8 cellular contexts compared by ENCODE assay signal in the genomic region with DNA sequence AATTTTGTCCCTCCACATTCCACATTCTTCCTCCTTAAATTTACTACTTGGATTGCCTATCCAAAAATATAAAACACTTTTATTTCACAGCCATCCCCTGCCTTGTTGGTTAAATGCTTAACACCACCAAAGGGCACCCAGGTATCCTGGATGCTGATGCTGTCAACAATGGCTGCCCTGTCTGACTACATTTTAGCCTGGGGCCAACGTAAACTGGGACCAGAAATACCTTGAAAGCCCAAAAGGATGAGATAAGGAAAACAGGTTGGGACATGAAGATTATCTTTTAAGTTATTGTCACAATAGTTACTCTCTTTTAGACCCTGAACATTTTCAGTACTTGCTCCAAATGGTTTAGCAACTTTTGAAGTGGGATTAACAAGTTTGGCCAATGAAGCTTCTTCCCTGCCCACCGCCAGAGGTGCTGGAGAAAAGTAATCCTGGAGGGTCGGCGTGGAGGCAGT. TPM values are rescaled to one million over a fixed set of nuclear protein-coding genes. Genes with fewer than 3 reads are reported as not detected.
A peak's percentile ranks its signal among the peaks of the same experiment; 100 is the strongest.
DNase-seq lines count a peak whose midpoint lies in the region; ATAC-seq, FAIRE-seq and TF ChIP-seq lines count a peak whose summit lies in the region.

No MANE protein-coding gene starts in this region.

- H4K20me1 ChIP-seq in H1 (replicated peaks in 1 of 2; ENCODE audit: control insufficient read depth in 1 of 2, insufficient read depth in 2 of 2, low read length in 2 of 2): no peaks in the 10 kb centered on the region

- H3K27me3 ChIP-seq in NT2/D1 (ENCODE audit: insufficient read depth, insufficient read length) (no peaks in the 10 kb centered on the region), H1 (replicated peaks in 1 of 4; ENCODE audit: control insufficient read depth in 3 of 4, extremely low read depth in 1 of 4, insufficient read depth in 3 of 4, low read length in 3 of 4) (no peaks in the 10 kb centered on the region), neuron (ENCODE audit: insufficient read depth, low read length) (no peaks in the 10 kb centered on the region)

- CTCF ChIA-PET in H1 (lab: Charles Lee; ENCODE audit: partially characterized antibody): interaction anchor here (1.0 to 1.3 kb wide), 3 partner anchors 293 to 314 kb away, joined by 3 to 6 read pairs (median 4); no protein-coding TSS in a partner anchor

- no peak overlapping the region for H2AK5ac ChIP-seq in H1 (ENCODE audit: low read depth, low read length)

- peaks cover 3 to 36% of the 10 kb centered on the region in 2 experiments; a peak in 3 of 4 replicates for H3K79me2 ChIP-seq in H1 (ENCODE audit: control insufficient read depth in 1 of 2, insufficient read depth in 2 of 2, low read length in 2 of 2)

- H2BK120ac ChIP-seq in H1 (replicated peaks; ENCODE audit: low read depth, low read length): no peak overlapping the region

- H4K91ac ChIP-seq in H1 (replicated peaks; ENCODE audit: insufficient read length, low read length): no peak overlapping the region

- H3K18ac ChIP-seq in H1 (ENCODE audit: extremely low read depth, low read length): no peak overlapping the region

- H4K8ac ChIP-seq in H1 (ENCODE audit: extremely low read depth, insufficient read depth, low read length): peak overlapping the region; percentile 97; the same call in 1 of the 2 replicates

- no peak for TF ChIP-seq CTCF in H1 (IDR thresholded peaks at IDR 0.05; ENCODE audit: control extremely low read depth in 1 of 3, insufficient read depth in 1 of 3, low read depth in 1 of 3, low read length in 3 of 3)

- peak overlapping the region; percentile 84 for H3K9ac ChIP-seq in NT2/D1 (ENCODE audit: insufficient read length, low read depth)
- H3K9ac ChIP-seq in H1 (replicated peaks in 1 of 4; ENCODE audit: extremely low read depth in 1 of 4, low read depth in 3 of 4, low read length in 3 of 4): peak overlapping the region; percentile 39 to 97 (median 94)

- H3K56ac ChIP-seq in H1 (replicated peaks; ENCODE audit: insufficient read length, low read depth, low read length): no peak overlapping the region

- H3K36me3 ChIP-seq in NT2/D1 (ENCODE audit: insufficient read depth, insufficient read length, low read length): peaks cover 24% of the 10 kb centered on the region
- H3K36me3 ChIP-seq in H1 (ENCODE audit: control insufficient read depth in 2 of 4, insufficient read depth in 4 of 4, low read length in 3 of 4): no peaks in the 10 kb centered on the region
- H3K36me3 ChIP-seq in neuron (ENCODE audit: insufficient read depth, low read length): peaks cover 7% of the 10 kb centered on the region

- H2BK12ac ChIP-seq in H1 (ENCODE audit: low read depth, low read length): no peak overlapping the region

- no peak overlapping the region for H3K14ac ChIP-seq in H1 (ENCODE audit: insufficient read length)

- H2AFZ ChIP-seq in H1 (ENCODE audit: low read length) (no peak overlapping the region), neuron (ENCODE audit: low read depth, low read length) (peak overlapping the region; percentile 71)

- H3K4me1 ChIP-seq in NT2/D1 (ENCODE audit: insufficient read depth, insufficient read length): no peaks in the 10 kb centered on the region
- no peaks in the 10 kb centered on the region for H3K4me1 ChIP-seq in H1 (replicated peaks in 1 of 4; ENCODE audit: control insufficient read depth in 3 of 4, insufficient read depth in 4 of 4, low read length in 3 of 4)
- H3K4me1 ChIP-seq in neuron (ENCODE audit: insufficient read depth, low read length): no peaks in the 10 kb centered on the region

- no peak overlapping the region for H2BK15ac ChIP-seq in H1 (ENCODE audit: low read length)

- no peaks in the 10 kb centered on the region for H3K79me1 ChIP-seq in H1 (ENCODE audit: low read depth, low read length)

- FAIRE-seq in G401.6 (lab: Jason Lieb, UNC) (peak; percentile 45), H1 (lab: Jason Lieb, UNC) (no peak)

- H3K4ac ChIP-seq in H1 (replicated peaks; ENCODE audit: insufficient read length, low read depth, low read length): no peak overlapping the region

- WGBS in H1 (ENCODE audit: extremely low coverage in 1 of 2, insufficient coverage in 1 of 2, insufficient read length in 1 of 2, insufficient replicate concordance in 2 of 2, low coverage in 1 of 2, low lambda C conversion rate in 2 of 2, missing lambda C conversion rate in 1 of 2), 2 experiments: 14% methylated on average over 4 of the region's 4 CpGs; no CpG with 5 or more reads in 1 of the 2 experiments

- H3K23me2 ChIP-seq in H1 (ENCODE audit: low read depth, low read length): no peaks in the 10 kb centered on the region

- H3K23ac ChIP-seq in H1 (ENCODE audit: insufficient read length): no peak overlapping the region

- DNase-seq in NT2/D1 (ENCODE audit: low read depth, low spot score): peak; percentile 33
- DNase-seq in H1 (ENCODE audit: low read depth in 1 of 2, low spot score in 2 of 2): no peak
- DNase-seq in NCI-H1105 treated with DMSO at 0.1 percent for 48 hours (lab: John Stamatoyannopoulos, UW): no peak
- no peak for DNase-seq in SW480 (ENCODE audit: low spot score)
- DNase-seq in activated CD4-positive, alpha-beta T cell treated with anti-CD3 and anti-CD28 coated beads, Interleukin-2, amount 50 U/mL, for 4 hours: no peak
- no peak for DNase-seq in sciatic nerve (ENCODE audit: low spot score)

- H2BK20ac ChIP-seq in H1 (ENCODE audit: low read length): no peak overlapping the region

- TF ChIP-seq POLR2A in H1 (IDR thresholded peaks at IDR 0.05; ENCODE audit: control extremely low read depth in 1 of 2, low read depth in 2 of 2, low read length in 2 of 2): no peak

- TF ChIP-seq EP300 in H1 (IDR thresholded peaks at IDR 0.05; ENCODE audit: borderline replicate concordance in 1 of 2, low read depth in 2 of 2, low read length in 2 of 2): no peak

- H4K5ac ChIP-seq in H1 (ENCODE audit: insufficient read length, low read depth, low read length): no peak overlapping the region

- no peak for TF ChIP-seq RAD21 in H1 (IDR thresholded peaks at IDR 0.05 in 1 of 2, conservative IDR thresholded peaks at IDR 0.05 in 1 of 2; ENCODE audit: low read depth in 2 of 2, low read length in 2 of 2)

- peak overlapping the region; percentile 65 to 66 for H3K4me2 ChIP-seq in H1 (ENCODE audit: insufficient read depth in 1 of 2, low read depth in 2 of 2, low read length in 2 of 2)

- POLR2A ChIA-PET in H1 (lab: Charles Lee; ENCODE audit: partially characterized antibody): interaction anchor here (0.7 to 3.5 kb wide), 5 partner anchors 10 to 263 kb away, joined by 3 to 18 read pairs (median 3); no protein-coding TSS in a partner anchor

- 0 out of 2 replicates have a peak overlapping the region, but pooled peaks have one; percentile 91 for H2BK5ac ChIP-seq in H1 (ENCODE audit: low read depth, low read length)

- no peak for ATAC-seq in sciatic nerve

- H3K9me3 ChIP-seq in NT2/D1 (ENCODE audit: insufficient read depth, low read length): no peaks in the 10 kb centered on the region
- H3K9me3 ChIP-seq in H1 (ENCODE audit: insufficient read depth in 2 of 2, low read depth in 1 of 2, low read length in 1 of 2): no peaks in the 10 kb centered on the region
- no peaks in the 10 kb centered on the region for H3K9me3 ChIP-seq in neuron (ENCODE audit: low read length)

- intact Hi-C loops in sciatic nerve (cut with DNase I): no loop called here

- H3K4me3 ChIP-seq in NT2/D1 (ENCODE audit: insufficient read length, low read depth): peak overlapping the region; percentile 91
- H3K4me3 ChIP-seq in H1 (ENCODE audit: extremely low read depth in 1 of 4, insufficient read depth in 2 of 4, low read depth in 3 of 4, low read length in 4 of 4): peak overlapping the region; percentile 76 to 98 (median 89)
- peak overlapping the region; percentile 98 for H3K4me3 ChIP-seq in neuron (ENCODE audit: low read length)

- H3K27ac ChIP-seq in H1 (ENCODE audit: low read depth, low read length): peak overlapping the region; percentile 97

TF ChIP-seq in H1, 55 proteins besides CTCF, POLR2A, EP300 and RAD21:
- no peak for TF ChIP-seq SIRT6 (IDR thresholded peaks at IDR 0.05; ENCODE audit: low read length)
- peak; percentile 76; the same call in 1 of the 2 replicates for TF ChIP-seq YY1 (IDR thresholded peaks at IDR 0.05; ENCODE audit: low read depth, low read length)
- no peak for TF ChIP-seq ATF3 (IDR thresholded peaks at IDR 0.05; ENCODE audit: insufficient read depth, low read depth, low read length)

RNA-seq across cellular contexts. Expression of gene YIPF6, which starts 0.8 kb away (rescaled TPM):
- 34.1 and 37.5 TPM in 2 replicates for total RNA-seq in H1 (2021; fragmentation: NEBNext Ultra II Directional; extraction: Animal tissue kit (Norgen Biotek cat#: 25700))
- polyA plus RNA-seq in H1 (2011; rRNA removed): 11.4 and 16.9 TPM in 2 replicates
- polyA plus RNA-seq in H1 (2011; cell fraction: cytosol; rRNA removed): 17.4 TPM
- polyA plus RNA-seq in H1 (2011; cell fraction: nucleus; rRNA removed): 6.1 TPM
- 12.1 to 22.6 TPM (median 13.5 TPM) in 4 replicates for polyA plus RNA-seq in H1 (2012, experiment 1 of 2)
- 1.8 TPM for polyA plus RNA-seq in H1 (2012, experiment 2 of 2)
- 17.7 TPM for polyA plus RNA-seq in H1 (2013, experiment 1 of 2)
- polyA plus RNA-seq in H1 (2013, experiment 2 of 2): 21.0 TPM
- polyA minus RNA-seq in H1 (2011; rRNA and poly(A)+ RNA removed): 20.0 and 22.9 TPM in 2 replicates
- 11.4 TPM for polyA minus RNA-seq in H1 (2011; cell fraction: cytosol; rRNA and poly(A)+ RNA removed)
- 14.5 TPM for polyA minus RNA-seq in H1 (2011; cell fraction: nucleus; rRNA and poly(A)+ RNA removed)
- 43.2 TPM for total RNA-seq in sciatic nerve
